Comparison of ENCODE assay signal across 1 cellular context in genomic region chr4:68176500-68176899, GRCh38.
TF ChIP-seq lines count a peak whose summit lies in the region.

No MANE protein-coding gene starts in this region.

TF ChIP-seq in WTC11, 78 proteins besides CTCF, POLR2A, EP300 and RAD21 (continued from another document):
- TF ChIP-seq, protein P1, sequence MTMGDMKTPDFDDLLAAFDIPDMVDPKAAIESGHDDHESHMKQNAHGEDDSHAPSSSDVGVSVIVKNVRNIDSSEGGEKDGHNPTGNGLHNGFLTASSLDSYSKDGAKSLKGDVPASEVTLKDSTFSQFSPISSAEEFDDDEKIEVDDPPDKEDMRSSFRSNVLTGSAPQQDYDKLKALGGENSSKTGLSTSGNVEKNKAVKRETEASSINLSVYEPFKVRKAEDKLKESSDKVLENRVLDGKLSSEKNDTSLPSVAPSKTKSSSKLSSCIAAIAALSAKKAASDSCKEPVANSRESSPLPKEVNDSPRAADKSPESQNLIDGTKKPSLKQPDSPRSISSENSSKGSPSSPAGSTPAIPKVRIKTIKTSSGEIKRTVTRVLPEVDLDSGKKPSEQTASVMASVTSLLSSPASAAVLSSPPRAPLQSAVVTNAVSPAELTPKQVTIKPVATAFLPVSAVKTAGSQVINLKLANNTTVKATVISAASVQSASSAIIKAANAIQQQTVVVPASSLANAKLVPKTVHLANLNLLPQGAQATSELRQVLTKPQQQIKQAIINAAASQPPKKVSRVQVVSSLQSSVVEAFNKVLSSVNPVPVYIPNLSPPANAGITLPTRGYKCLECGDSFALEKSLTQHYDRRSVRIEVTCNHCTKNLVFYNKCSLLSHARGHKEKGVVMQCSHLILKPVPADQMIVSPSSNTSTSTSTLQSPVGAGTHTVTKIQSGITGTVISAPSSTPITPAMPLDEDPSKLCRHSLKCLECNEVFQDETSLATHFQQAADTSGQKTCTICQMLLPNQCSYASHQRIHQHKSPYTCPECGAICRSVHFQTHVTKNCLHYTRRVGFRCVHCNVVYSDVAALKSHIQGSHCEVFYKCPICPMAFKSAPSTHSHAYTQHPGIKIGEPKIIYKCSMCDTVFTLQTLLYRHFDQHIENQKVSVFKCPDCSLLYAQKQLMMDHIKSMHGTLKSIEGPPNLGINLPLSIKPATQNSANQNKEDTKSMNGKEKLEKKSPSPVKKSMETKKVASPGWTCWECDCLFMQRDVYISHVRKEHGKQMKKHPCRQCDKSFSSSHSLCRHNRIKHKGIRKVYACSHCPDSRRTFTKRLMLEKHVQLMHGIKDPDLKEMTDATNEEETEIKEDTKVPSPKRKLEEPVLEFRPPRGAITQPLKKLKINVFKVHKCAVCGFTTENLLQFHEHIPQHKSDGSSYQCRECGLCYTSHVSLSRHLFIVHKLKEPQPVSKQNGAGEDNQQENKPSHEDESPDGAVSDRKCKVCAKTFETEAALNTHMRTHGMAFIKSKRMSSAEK (CRISPR knock-in tag; IDR thresholded peaks at IDR 0.05; ENCODE audit: borderline replicate concordance) = no peak
- TF ChIP-seq TP53 (CRISPR knock-in tag; IDR thresholded peaks at IDR 0.05) (no peak), ZNF219 (CRISPR knock-in tag; IDR thresholded peaks at IDR 0.05; ENCODE audit: borderline replicate concordance) (no peak), TEAD4 (CRISPR knock-in tag; IDR thresholded peaks at IDR 0.05) (no peak), STAT6 (CRISPR knock-in tag; conservative IDR thresholded peaks at IDR 0.05; ENCODE audit: low read depth) (no peak), GRHL2 (CRISPR knock-in tag; IDR thresholded peaks at IDR 0.05; ENCODE audit: insufficient replicate concordance, severe bottlenecking) (no peak), ARID4B (CRISPR knock-in tag; IDR thresholded peaks at IDR 0.05; ENCODE audit: borderline replicate concordance) (no peak), ZNF671 (CRISPR knock-in tag; IDR thresholded peaks at IDR 0.05) (no peak)
